10 cellular contexts compared by ENCODE assay signal in genomic region chr1:206506405-206506802, GRCh38. TPM values are rescaled to one million over a fixed set of nuclear protein-coding genes. Genes with fewer than 3 reads are reported as not detected.
DNase-seq lines count a peak whose midpoint lies in the region; ATAC-seq and TF ChIP-seq lines count a peak whose summit lies in the region.
"Had no signal": no experiment of that assay in that cellular context is flagged by ENCODE, and none has a peak within 500 bp of the region (broad histone marks: within the 10 kb centered on the region; RNA-seq: fewer than 3 reads in every experiment).

No MANE protein-coding gene starts in this region.

- WGBS in lower leg skin, 2 donors = 64 to 66% methylated on average over 8 of the region's 8 CpGs
- 66% methylated on average over 8 of the region's 8 CpGs for WGBS in thymus

- intact Hi-C loops in lower leg skin (cut with DNase I; ENCODE audit: low total_unique reads) = no loop called here

- H3K4me3 ChIP-seq in lower leg skin (ENCODE audit: low read depth, poor library complexity, severe bottlenecking) (peak overlapping the region; percentile 71), thymus (ENCODE audit: low read length) (peak overlapping the region; percentile 54)

- no peaks in the 10 kb centered on the region for H3K36me3 Mint-ChIP-seq in activated T-cell treated with anti-CD3 and anti-CD28 coated beads, Interleukin-2, amount 50 U/mL, for 72 hours (ENCODE audit: insufficient read depth in 2 of 2)
- no peaks in the 10 kb centered on the region for H3K36me3 Mint-ChIP-seq in activated naive CD8-positive, alpha-beta T cell treated with anti-CD3 and anti-CD28 coated beads, Interleukin-2, amount 10 ng/mL, durations not matched to agents 7 days and 5 days

- H3K4me1 Mint-ChIP-seq in activated T-cell treated with anti-CD3 and anti-CD28 coated beads, Interleukin-2, amount 50 U/mL, for 72 hours (ENCODE audit: low read depth) = peaks cover 50% of the 10 kb centered on the region
- peaks cover 31% of the 10 kb centered on the region for H3K4me1 Mint-ChIP-seq in activated naive CD8-positive, alpha-beta T cell treated with anti-CD3 and anti-CD28 coated beads, Interleukin-2, amount 10 ng/mL, durations not matched to agents 7 days and 5 days

- peak overlapping the region; percentile 82 to 83 for H3K4me3 Mint-ChIP-seq in activated T-cell treated with anti-CD3 and anti-CD28 coated beads, Interleukin-2, amount 50 U/mL, for 72 hours
- H3K4me3 Mint-ChIP-seq in activated naive CD8-positive, alpha-beta T cell treated with anti-CD3 and anti-CD28 coated beads, Interleukin-2, amount 10 ng/mL, durations not matched to agents 7 days and 5 days = peak overlapping the region; percentile 78

- H3K36me3 ChIP-seq in thymus (ENCODE audit: control insufficient read depth, insufficient read depth) = no peaks in the 10 kb centered on the region

- peaks cover 33% of the 10 kb centered on the region for H3K27me3 Mint-ChIP-seq in activated T-cell treated with anti-CD3 and anti-CD28 coated beads, Interleukin-2, amount 50 U/mL, for 72 hours (ENCODE audit: low read depth)
- peaks cover 26% of the 10 kb centered on the region for H3K27me3 Mint-ChIP-seq in activated naive CD8-positive, alpha-beta T cell treated with anti-CD3 and anti-CD28 coated beads, Interleukin-2, amount 10 ng/mL, durations not matched to agents 7 days and 5 days

- H3K27ac ChIP-seq in thymus (ENCODE audit: low read depth) = peak overlapping the region; percentile 2

- peaks cover 43% of the 10 kb centered on the region for H3K27me3 ChIP-seq in thymus (ENCODE audit: control insufficient read depth, insufficient read depth)

- peaks cover 11% of the 10 kb centered on the region for H3K4me1 ChIP-seq in thymus (ENCODE audit: control insufficient read depth, insufficient read depth, low read length)

- DNase-seq in activated T-cell treated with anti-CD3 and anti-CD28 coated beads, Interleukin-2, amount 50 U/mL, for 72 hours = no peak
- DNase-seq in activated T-cell treated with anti-CD3 and anti-CD28 coated beads for 4 hours (no peak), lower leg skin (ENCODE audit: low spot score in 2 of 2) (no peak), 8988T (no peak)
- DNase-seq in activated naive CD8-positive, alpha-beta T cell treated with anti-CD3 and anti-CD28 coated beads, Interleukin-2, amount 10 ng/mL, durations not matched to agents 7 days and 5 days = no peak
- DNase-seq: activated CD4-positive, alpha-beta T cell treated with anti-CD3 and anti-CD28 coated beads, Interleukin-2, amount 50 U/mL, for 1 hour; effector CD8-positive, alpha-beta T cell had no signal

- H3K9me3 Mint-ChIP-seq in activated T-cell treated with anti-CD3 and anti-CD28 coated beads, Interleukin-2, amount 50 U/mL, for 72 hours = no peaks in the 10 kb centered on the region
- no peaks in the 10 kb centered on the region for H3K9me3 Mint-ChIP-seq in activated naive CD8-positive, alpha-beta T cell treated with anti-CD3 and anti-CD28 coated beads, Interleukin-2, amount 10 ng/mL, durations not matched to agents 7 days and 5 days

- H3K9me3 ChIP-seq in thymus (ENCODE audit: control insufficient read depth) = no peaks in the 10 kb centered on the region

- ATAC-seq in activated T-cell treated with anti-CD3 and anti-CD28 coated beads, Interleukin-2, amount 50 U/mL, for 72 hours (replicated peaks in 1 of 2) = no peak
- no peak for ATAC-seq in activated naive CD8-positive, alpha-beta T cell treated with anti-CD3 and anti-CD28 coated beads, Interleukin-2, amount 10 ng/mL, durations not matched to agents 7 days and 5 days (ENCODE audit: low read depth)
- ATAC-seq in GM18511 (IDR thresholded peaks at IDR 0.05; ENCODE audit: unreplicated experiment) (no peak), HG02852 (IDR thresholded peaks at IDR 0.05; ENCODE audit: unreplicated experiment) (no peak)

- POLR2A ChIA-PET in activated naive CD8-positive, alpha-beta T cell treated with anti-CD3 and anti-CD28 coated beads, Interleukin-2, amount 10 ng/mL, durations not matched to agents 7 days and 5 days (lab: Charles Lee) = interaction anchor here (0.6 to 2.3 kb wide), 12 partner anchors 8 to 664 kb away, joined by 3 to 8 read pairs (median 5); partner anchors contain the start of gene IKBKE

- no peak for TF ChIP-seq CTCF in lower leg skin (IDR thresholded peaks at IDR 0.05)

- no peak for TF ChIP-seq POLR2A in lower leg skin (IDR thresholded peaks at IDR 0.05)

- no peak overlapping the region for H3K27ac Mint-ChIP-seq in activated T-cell treated with anti-CD3 and anti-CD28 coated beads, Interleukin-2, amount 50 U/mL, for 72 hours
- H3K27ac Mint-ChIP-seq in activated naive CD8-positive, alpha-beta T cell treated with anti-CD3 and anti-CD28 coated beads, Interleukin-2, amount 10 ng/mL, durations not matched to agents 7 days and 5 days = no peak overlapping the region

RNA-seq across cellular contexts. Expression of gene RASSF5, which starts 0.9 kb away (rescaled TPM):
- total RNA-seq in activated T-cell treated with anti-CD3 and anti-CD28 coated beads, Interleukin-2, amount 50 U/mL, for 72 hours = 100 to 1,000 TPM; 227 to 240 TPM
- 100 to 1,000 TPM; 211 TPM for total RNA-seq in activated naive CD8-positive, alpha-beta T cell treated with anti-CD3 and anti-CD28 coated beads, Interleukin-2, amount 10 ng/mL, durations not matched to agents 7 days and 5 days
- total RNA-seq in lower leg skin = 100 to 1,000 TPM in 1 of 4 donors, 10 to 100 TPM in 3; 81.3 to 102 (median 86.1) TPM
- polyA plus RNA-seq in thymus = 54.3 TPM

RNA-seq across cellular contexts. Expression of gene IKBKE, which starts 36.1 kb away (rescaled TPM):
- total RNA-seq in activated T-cell treated with anti-CD3 and anti-CD28 coated beads, Interleukin-2, amount 50 U/mL, for 72 hours = 10 to 100 TPM; 21.0 to 21.1 TPM
- total RNA-seq in activated naive CD8-positive, alpha-beta T cell treated with anti-CD3 and anti-CD28 coated beads, Interleukin-2, amount 10 ng/mL, durations not matched to agents 7 days and 5 days = 10 to 100 TPM; 83.5 to 84.0 TPM
- 10 to 100 TPM in 3 of 4 donors, 1 to 10 TPM in 1; 6.1 to 21.4 (median 12.2) TPM for total RNA-seq in lower leg skin
- 17.1 TPM for polyA plus RNA-seq in thymus
